Comparison of ENCODE assay signal across 8 cellular contexts in the genomic region with DNA sequence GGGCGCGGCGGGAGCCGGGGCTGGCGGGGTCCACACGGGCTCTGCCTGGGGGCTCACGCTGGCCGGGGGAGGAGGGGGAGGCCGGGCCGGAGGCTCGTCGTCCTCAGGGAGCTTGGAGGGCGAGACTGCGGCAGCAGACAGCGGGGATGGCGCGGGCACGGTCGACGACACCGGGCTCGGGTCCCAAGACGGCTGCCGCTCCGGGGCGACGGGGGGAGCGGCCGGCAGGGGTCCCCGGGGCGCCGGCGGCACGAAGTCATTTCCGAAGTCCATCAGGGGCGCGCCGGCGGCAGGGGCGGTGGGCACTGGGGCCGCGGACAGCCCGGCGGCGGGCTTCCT. TPM values are rescaled to one million over a fixed set of nuclear protein-coding genes. Genes with fewer than 3 reads are reported as not detected.
DNase-seq lines count a peak whose midpoint lies in the region; ATAC-seq, FAIRE-seq and TF ChIP-seq lines count a peak whose summit lies in the region.

No MANE protein-coding gene starts in this region.

- peak; percentile 23 for FAIRE-seq in GM12891 (lab: Jason Lieb, UNC)

- ATAC-seq in GM18909 (IDR thresholded peaks at IDR 0.05; ENCODE audit: poor library complexity, unreplicated experiment): no peak

- H3K27ac ChIP-seq in caudate nucleus (ENCODE audit: low read depth, low read length): peak overlapping the region; percentile 98

- no peaks in the 10 kb centered on the region for H3K36me3 ChIP-seq in mucosa of stomach (ENCODE audit: control insufficient read depth, insufficient read depth, low read length)

- TF ChIP-seq POLR2A in GM12891 (IDR thresholded peaks at IDR 0.05; ENCODE audit: low read depth, low read length): no peak

- no peaks in the 10 kb centered on the region for H3K4me1 ChIP-seq in mucosa of stomach (ENCODE audit: control insufficient read depth, insufficient read depth, low read length)

- H3K4me3 ChIP-seq in mucosa of stomach (ENCODE audit: low read length): peak overlapping the region; percentile 68

- DNase-seq in GM12891 (ENCODE audit: insufficient read length, low spot score) (no peak), HuH-7 (ENCODE audit: low spot score) (peak; percentile 30), caudate nucleus (lab: John Stamatoyannopoulos, UW) (peak in 3 of 61 donors; percentile 40 to 46 (median 40)), NCI-H1436 treated with DMSO at 0.1 percent for 48 hours (lab: John Stamatoyannopoulos, UW) (no peak), globus pallidus (ENCODE audit: low spot score) (no peak)
- no peak for DNase-seq in activated CD4-positive, CD25-positive, alpha-beta regulatory T cell treated with anti-CD3 and anti-CD28 coated beads, Interleukin-2, amount 50 U/mL, for 72 hours

- H3K27me3 ChIP-seq in mucosa of stomach (ENCODE audit: control insufficient read depth, insufficient read depth, low read length): no peaks in the 10 kb centered on the region

- H3K9ac ChIP-seq in mucosa of stomach (ENCODE audit: low read length): peak overlapping the region; percentile 98

- H3K9me3 ChIP-seq in mucosa of stomach (ENCODE audit: control insufficient read depth, low read length): no peaks in the 10 kb centered on the region

TF ChIP-seq in GM12891, 5 proteins besides CTCF, POLR2A, EP300 and RAD21:
- TF ChIP-seq PAX5 (IDR thresholded peaks at IDR 0.05; ENCODE audit: insufficient read depth, low read length, severe bottlenecking): no peak
- no peak for TF ChIP-seq POU2F2 (IDR thresholded peaks at IDR 0.05; ENCODE audit: low read depth, low read length)
- no peak for TF ChIP-seq POLR2AphosphoS5 (IDR thresholded peaks at IDR 0.05; ENCODE audit: low read depth, low read length)
- TF ChIP-seq TAF1 (IDR thresholded peaks at IDR 0.05; ENCODE audit: low read depth, low read length): no peak
- no peak for TF ChIP-seq SPI1 (IDR thresholded peaks at IDR 0.05; ENCODE audit: low read depth, low read length)
TF ChIP-seq in GM12891: peak in this region for 0.

RNA-seq across cellular contexts. Expression of gene RTN4, which starts 0.5 kb away (rescaled TPM):
- polyA plus RNA-seq in GM12891 (2012; ENCODE audit: low read depth, missing spikeins): 85.0 TPM
